23 cellular contexts compared by ENCODE assay signal in genomic region chrX:153645151-153645550, GRCh38. TPM values are rescaled to one million over a fixed set of nuclear protein-coding genes. Genes with fewer than 3 reads are reported as not detected.
"Had no signal": no experiment of that assay in that cellular context is flagged by ENCODE, and none has a peak within 500 bp of the region (broad histone marks: within the 10 kb centered on the region; RNA-seq: fewer than 3 reads in every experiment).

No MANE protein-coding gene starts in this region.

- H3K9ac ChIP-seq: SK-N-SH had no signal

- H3K4me3 ChIP-seq: body of pancreas, gastrocnemius medialis, prostate gland, tibial artery had no signal

- H3K9me3 ChIP-seq: body of pancreas, esophagus squamous epithelium, gastrocnemius medialis, prostate gland, SK-N-SH, tibial artery had no signal

- H3K4me1 ChIP-seq: prostate gland had no signal

- ATAC-seq: activated CD8-positive, alpha-beta T cell treated with anti-CD3 and anti-CD28 coated beads, Interleukin-2, amount 10 ng/mL, durations not matched to agents 7 days and 5 days; activated naive CD8-positive, alpha-beta T cell treated with anti-CD3 and anti-CD28 coated beads, Interleukin-2, amount 50 U/mL, for 24 hours; activated T-cell treated with anti-CD3 and anti-CD28 coated beads, Interleukin-2, amount 50 U/mL, for 4 hours; body of pancreas; gastrocnemius medialis; left ventricle myocardium superior; stimulated activated naive CD8-positive, alpha-beta T cell treated with anti-CD3 and anti-CD28 coated beads, Interleukin-15, Interleukin-2, amounts not matched to agents 100 U/mL and 50 U/mL, for 24 hours had no signal

- H3K4me3 Mint-ChIP-seq: activated CD8-positive, alpha-beta T cell treated with anti-CD3 and anti-CD28 coated beads, Interleukin-2, amount 10 ng/mL, durations not matched to agents 7 days and 5 days; activated naive CD8-positive, alpha-beta T cell treated with anti-CD3 and anti-CD28 coated beads, Interleukin-2, amount 50 U/mL, for 24 hours; activated T-cell treated with anti-CD3 and anti-CD28 coated beads, Interleukin-2, amount 50 U/mL, for 4 hours had no signal

- H3K4me2 ChIP-seq: SK-N-SH had no signal

- H3K9me3 Mint-ChIP-seq: activated naive CD8-positive, alpha-beta T cell treated with anti-CD3 and anti-CD28 coated beads, Interleukin-2, amount 50 U/mL, for 24 hours; activated T-cell treated with anti-CD3 and anti-CD28 coated beads, Interleukin-2, amount 50 U/mL, for 4 hours; neural crest cell had no signal

- H3K27ac ChIP-seq: body of pancreas, esophagus squamous epithelium, gastrocnemius medialis, prostate gland, tibial artery had no signal

- H3K36me3 ChIP-seq: esophagus squamous epithelium, gastrocnemius medialis, prostate gland, tibial artery had no signal

- H3K27ac Mint-ChIP-seq: activated CD8-positive, alpha-beta T cell treated with anti-CD3 and anti-CD28 coated beads, Interleukin-2, amount 10 ng/mL, durations not matched to agents 7 days and 5 days; activated naive CD8-positive, alpha-beta T cell treated with anti-CD3 and anti-CD28 coated beads, Interleukin-2, amount 50 U/mL, for 24 hours had no signal

- DNase-seq: activated CD4-positive, alpha-beta T cell treated with anti-CD3 and anti-CD28 coated beads for 1 hour; activated CD4-positive, alpha-beta T cell treated with anti-CD3 and anti-CD28 coated beads, Interleukin-2, amount 50 U/mL, for 1 hour; activated CD8-positive, alpha-beta T cell treated with anti-CD3 and anti-CD28 coated beads, Interleukin-2, amount 10 ng/mL, durations not matched to agents 7 days and 5 days; activated naive CD4-positive, alpha-beta T cell treated with anti-CD3 and anti-CD28 coated beads, Interleukin-2, amount 50 U/mL, for 16 hours; activated naive CD8-positive, alpha-beta T cell treated with anti-CD3 and anti-CD28 coated beads, Interleukin-2, amount 50 U/mL, for 24 hours; activated T-cell treated with anti-CD3 and anti-CD28 coated beads, Interleukin-2, amount 50 U/mL, for 4 hours; body of pancreas; esophagus squamous epithelium; gastrocnemius medialis; hypothalamus; left ventricle myocardium superior; stimulated activated CD4-positive, alpha-beta T cell treated with anti-CD3 and anti-CD28 coated beads, Interleukin-12 subunit alpha, Interleukin-12 subunit beta, amount 100 ng/mL, for 4 hours; stimulated activated CD4-positive, alpha-beta T cell treated with anti-CD3 and anti-CD28 coated beads, Interleukin-4, amount 100 ng/mL, for 4 hours; stimulated activated naive CD8-positive, alpha-beta T cell treated with anti-CD3 and anti-CD28 coated beads, Interleukin-15, Interleukin-2, amounts not matched to agents 100 U/mL and 50 U/mL, for 24 hours; substantia nigra; tibial artery had no signal

RNA-seq across cellular contexts. Expression of gene DUSP9, which starts 1.9 kb away (rescaled TPM):
- total RNA-seq: activated CD8-positive, alpha-beta T cell treated with anti-CD3 and anti-CD28 coated beads, Interleukin-2, amount 10 ng/mL, durations not matched to agents 7 days and 5 days; body of pancreas; cardiac septum; gastrocnemius medialis; skeletal muscle tissue; T-helper 2 cell treated with Interferon-gamma antibody and Interleukin-4, amounts not matched to agents 100 ng/mL and 5 ng/mL, for 36 hours had no signal

RNA-seq across cellular contexts. Expression of gene PNCK, which starts 28.5 kb away (rescaled TPM):
- total RNA-seq: body of pancreas; dermis microvascular lymphatic vessel endothelial cell; skeletal muscle tissue; T-helper 2 cell treated with Interferon-gamma antibody and Interleukin-4, amounts not matched to agents 100 ng/mL and 5 ng/mL, for 36 hours had no signal
